Comparison of ENCODE assay signal across 22 cellular contexts in the genomic region with DNA sequence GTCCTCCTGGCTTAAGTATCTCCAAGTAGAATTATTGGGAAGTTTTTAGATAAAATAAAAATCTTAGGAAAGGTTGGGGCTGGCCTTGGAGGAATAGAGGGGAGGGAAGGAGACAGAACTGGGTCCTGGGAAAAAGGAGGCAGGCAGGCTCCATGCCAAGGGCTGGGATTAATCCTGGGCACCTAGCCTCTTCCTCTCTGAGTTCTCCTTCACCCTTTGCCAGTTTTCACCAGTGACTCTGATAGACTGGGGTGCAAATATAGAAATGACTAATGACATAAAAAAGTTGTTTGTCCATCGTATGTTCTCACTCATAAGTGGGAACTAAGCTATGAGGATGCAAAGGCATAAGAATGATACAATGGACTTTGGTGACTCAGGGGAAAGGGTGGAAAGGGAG.
"Had no signal": no experiment of that assay in that cellular context is flagged by ENCODE, and none has a peak within 500 bp of the region (broad histone marks: within the 10 kb centered on the region; RNA-seq: fewer than 3 reads in every experiment).

No MANE protein-coding gene starts in this region.

- DNase-seq: activated CD4-positive, alpha-beta memory T cell treated with anti-CD3 and anti-CD28 coated beads, Interleukin-2, amount 10 ng/mL, durations not matched to agents 7 days and 5 days; activated CD4-positive, alpha-beta T cell treated with anti-CD3 and anti-CD28 coated beads for 4 hours; activated effector memory CD4-positive, alpha-beta T cell treated with Interleukin-2 at 50 U/mL for 16 hours; activated T-cell treated with anti-CD3 and anti-CD28 coated beads, Interleukin-2, amount 50 U/mL, for 4 hours; caudate nucleus; cortex of kidney; effector CD4-positive, alpha-beta T cell; left lung; mesenchymal stem cell; posterior cingulate gyrus; stimulated activated CD4-positive, alpha-beta T cell treated with anti-CD3 and anti-CD28 coated beads, Interleukin-4, amount 100 ng/mL, for 4 hours; stimulated activated CD8-positive, alpha-beta memory T cell treated with anti-CD3 and anti-CD28 coated beads, Interleukin-4, amount 100 ng/mL, for 48 hours; stimulated activated naive CD8-positive, alpha-beta T cell treated with anti-CD3 and anti-CD28 coated beads, Interleukin-15, Interleukin-2, amounts not matched to agents 100 U/mL and 50 U/mL, for 24 hours; T-helper 2 cell; trophoblast cell had no signal

- H3K9me3 Mint-ChIP-seq: activated CD4-positive, alpha-beta memory T cell treated with anti-CD3 and anti-CD28 coated beads, Interleukin-2, amount 10 ng/mL, durations not matched to agents 7 days and 5 days; activated naive CD4-positive, alpha-beta T cell treated with anti-CD3 and anti-CD28 coated beads, Interleukin-2, amount 50 U/mL, for 24 hours; activated T-cell treated with anti-CD3 and anti-CD28 coated beads, Interleukin-2, amount 50 U/mL, for 4 hours; nephron had no signal

- H3K36me3 ChIP-seq: gastroesophageal sphincter, left lung had no signal

- H3K4me1 ChIP-seq: left lung had no signal

- H3K27ac Mint-ChIP-seq: activated CD4-positive, alpha-beta memory T cell treated with anti-CD3 and anti-CD28 coated beads, Interleukin-2, amount 10 ng/mL, durations not matched to agents 7 days and 5 days; activated naive CD4-positive, alpha-beta T cell treated with anti-CD3 and anti-CD28 coated beads, Interleukin-2, amount 50 U/mL, for 24 hours; nephron; WTC11 had no signal

- H3K27ac ChIP-seq: gastroesophageal sphincter, left lung had no signal

- H3K27me3 ChIP-seq: gastroesophageal sphincter, left lung had no signal

- FAIRE-seq: endothelial cell of umbilical vein, islet of Langerhans had no signal

- H3K4me3 ChIP-seq: gastroesophageal sphincter, left lung, smooth muscle cell had no signal

- H3K4me2 ChIP-seq: smooth muscle cell had no signal

- H3K4me3 Mint-ChIP-seq: activated CD4-positive, alpha-beta memory T cell treated with anti-CD3 and anti-CD28 coated beads, Interleukin-2, amount 10 ng/mL, durations not matched to agents 7 days and 5 days; activated naive CD4-positive, alpha-beta T cell treated with anti-CD3 and anti-CD28 coated beads, Interleukin-2, amount 50 U/mL, for 24 hours; activated T-cell treated with anti-CD3 and anti-CD28 coated beads, Interleukin-2, amount 50 U/mL, for 4 hours; nephron; WTC11 had no signal

- H3K4me1 Mint-ChIP-seq: activated CD4-positive, alpha-beta memory T cell treated with anti-CD3 and anti-CD28 coated beads, Interleukin-2, amount 10 ng/mL, durations not matched to agents 7 days and 5 days; activated naive CD4-positive, alpha-beta T cell treated with anti-CD3 and anti-CD28 coated beads, Interleukin-2, amount 50 U/mL, for 24 hours; nephron; WTC11 had no signal

- H3K9me3 ChIP-seq: gastroesophageal sphincter, left lung had no signal

- ATAC-seq: activated T-cell treated with anti-CD3 and anti-CD28 coated beads, Interleukin-2, amount 50 U/mL, for 4 hours; gastroesophageal sphincter; left lung; stimulated activated naive CD8-positive, alpha-beta T cell treated with anti-CD3 and anti-CD28 coated beads, Interleukin-15, Interleukin-2, amounts not matched to agents 100 U/mL and 50 U/mL, for 24 hours; WTC11 had no signal

- H3K36me3 Mint-ChIP-seq: activated naive CD4-positive, alpha-beta T cell treated with anti-CD3 and anti-CD28 coated beads, Interleukin-2, amount 50 U/mL, for 24 hours; WTC11 had no signal
